ENCODE assay signal across 1 cellular context in genomic region chr9:89154651-89155336, GRCh38.
TF ChIP-seq lines count a peak whose summit lies in the region.

No MANE protein-coding gene starts in this region.

TF ChIP-seq in IMR-90, 13 proteins besides CTCF, POLR2A, EP300 and RAD21 (continued from another document):
- no peak for TF ChIP-seq MAZ (IDR thresholded peaks at IDR 0.05; ENCODE audit: borderline replicate concordance, low read depth, low read length)
- TF ChIP-seq BHLHE40 (IDR thresholded peaks at IDR 0.05; ENCODE audit: low read depth, low read length), result peak; percentile 51; the same call in 1 of the 2 replicates
- TF ChIP-seq CEBPB (IDR thresholded peaks at IDR 0.05; ENCODE audit: low read depth, low read length), result peak; percentile 64; the same call in 1 of the 2 replicates
